ENCODE assay signal across 3 cellular contexts in the genomic region with DNA sequence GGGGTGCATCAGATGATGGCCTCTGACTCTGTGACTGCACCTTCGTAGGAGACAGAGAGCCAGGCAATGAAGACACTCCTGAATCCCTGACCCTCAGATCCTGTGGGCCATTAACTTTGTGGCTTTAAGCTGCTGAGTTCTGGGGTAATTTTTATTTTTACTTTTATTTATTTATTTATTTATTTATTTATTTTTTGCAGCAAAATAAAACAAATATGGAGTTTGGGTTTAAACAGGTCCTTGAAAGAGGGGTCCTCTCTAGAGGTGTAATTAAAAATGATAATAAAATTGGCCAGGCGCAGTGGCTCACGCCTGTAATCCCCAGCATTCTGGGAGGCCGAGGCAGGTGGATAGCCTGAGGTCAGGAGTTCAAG.
"Had no signal": no experiment of that assay in that cellular context is flagged by ENCODE, and none has a peak within 500 bp of the region (broad histone marks: within the 10 kb centered on the region; RNA-seq: fewer than 3 reads in every experiment).

No MANE protein-coding gene starts in this region.

- ATAC-seq: GM12878 had no signal

- H3K4me3 ChIP-seq: GM12878 had no signal

- DNase-seq: GDM1, GF-D8 had no signal
